1 cellular context compared by ENCODE assay signal in the genomic region with DNA sequence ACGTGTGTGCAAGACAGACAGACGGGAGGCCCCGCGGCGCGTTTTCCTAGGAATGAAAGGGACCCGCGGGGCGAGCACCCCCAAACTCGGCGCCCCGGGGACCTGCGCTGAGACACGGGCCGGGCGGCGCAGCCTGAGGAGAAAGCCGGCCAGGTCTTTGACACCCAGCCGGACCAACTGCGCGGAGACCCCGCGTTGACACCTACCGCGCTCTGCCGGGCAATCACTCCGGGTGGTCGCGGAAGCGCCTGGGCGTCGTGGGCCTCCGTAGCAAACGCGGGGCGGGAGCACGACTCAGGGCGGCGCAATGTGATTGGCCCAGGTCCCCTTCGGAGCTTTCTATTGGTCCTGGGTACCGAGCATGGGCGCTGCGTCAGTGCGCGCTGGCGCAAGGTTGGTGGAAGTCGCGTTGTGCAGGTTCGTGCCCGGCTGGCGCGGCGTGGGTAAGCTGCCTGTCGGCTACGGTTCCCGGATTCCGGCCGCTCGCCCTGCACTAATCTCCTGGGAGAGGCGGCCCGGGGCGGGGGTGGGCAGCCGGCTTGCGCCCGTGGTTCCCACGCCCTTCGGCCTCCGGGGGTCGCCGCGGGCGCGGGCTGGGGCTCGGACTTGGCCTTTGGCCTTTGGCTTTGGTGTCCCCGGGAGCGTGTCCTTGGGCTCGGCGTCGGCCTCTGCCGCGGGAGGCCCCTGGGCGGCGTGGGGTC.
A peak's percentile ranks its signal among the peaks of the same experiment; 100 is the strongest.
TF ChIP-seq lines count a peak whose summit lies in the region.

A gene with protein sequence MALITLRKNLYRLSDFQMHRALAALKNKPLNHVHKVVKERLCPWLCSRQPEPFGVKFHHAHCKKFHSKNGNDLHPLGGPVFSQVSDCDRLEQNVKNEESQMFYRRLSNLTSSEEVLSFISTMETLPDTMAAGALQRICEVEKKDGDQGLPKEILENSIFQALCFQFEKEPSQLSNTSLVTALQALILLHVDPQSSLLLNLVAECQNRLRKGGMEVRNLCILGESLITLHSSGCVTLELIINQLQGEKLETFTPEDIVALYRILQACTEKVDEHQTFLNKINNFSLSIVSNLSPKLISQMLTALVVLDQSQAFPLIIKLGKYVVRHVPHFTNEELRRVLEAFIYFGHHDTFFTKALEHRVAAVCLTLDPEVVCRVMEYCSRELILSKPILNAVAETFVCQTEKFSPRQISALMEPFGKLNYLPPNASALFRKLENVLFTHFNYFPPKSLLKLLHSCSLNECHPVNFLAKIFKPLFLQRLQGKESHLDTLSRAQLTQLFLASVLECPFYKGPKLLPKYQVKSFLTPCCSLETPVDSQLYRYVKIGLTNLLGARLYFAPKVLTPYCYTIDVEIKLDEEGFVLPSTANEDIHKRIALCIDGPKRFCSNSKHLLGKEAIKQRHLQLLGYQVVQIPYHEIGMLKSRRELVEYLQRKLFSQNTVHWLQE (minus strand): TSS at position 259 of the 701 bp plus-strand sequence. CDS start 948 bp downstream, outside the sequence.
Gene MTRR (plus strand): TSS at position 376 of the 701 bp plus-strand sequence. CDS start 1,647 bp downstream, outside the sequence.

TF ChIP-seq in HepG2, 621 proteins besides CTCF, POLR2A, EP300 and RAD21 (continued from another document and continues in another):
- TF ChIP-seq, protein P1, sequence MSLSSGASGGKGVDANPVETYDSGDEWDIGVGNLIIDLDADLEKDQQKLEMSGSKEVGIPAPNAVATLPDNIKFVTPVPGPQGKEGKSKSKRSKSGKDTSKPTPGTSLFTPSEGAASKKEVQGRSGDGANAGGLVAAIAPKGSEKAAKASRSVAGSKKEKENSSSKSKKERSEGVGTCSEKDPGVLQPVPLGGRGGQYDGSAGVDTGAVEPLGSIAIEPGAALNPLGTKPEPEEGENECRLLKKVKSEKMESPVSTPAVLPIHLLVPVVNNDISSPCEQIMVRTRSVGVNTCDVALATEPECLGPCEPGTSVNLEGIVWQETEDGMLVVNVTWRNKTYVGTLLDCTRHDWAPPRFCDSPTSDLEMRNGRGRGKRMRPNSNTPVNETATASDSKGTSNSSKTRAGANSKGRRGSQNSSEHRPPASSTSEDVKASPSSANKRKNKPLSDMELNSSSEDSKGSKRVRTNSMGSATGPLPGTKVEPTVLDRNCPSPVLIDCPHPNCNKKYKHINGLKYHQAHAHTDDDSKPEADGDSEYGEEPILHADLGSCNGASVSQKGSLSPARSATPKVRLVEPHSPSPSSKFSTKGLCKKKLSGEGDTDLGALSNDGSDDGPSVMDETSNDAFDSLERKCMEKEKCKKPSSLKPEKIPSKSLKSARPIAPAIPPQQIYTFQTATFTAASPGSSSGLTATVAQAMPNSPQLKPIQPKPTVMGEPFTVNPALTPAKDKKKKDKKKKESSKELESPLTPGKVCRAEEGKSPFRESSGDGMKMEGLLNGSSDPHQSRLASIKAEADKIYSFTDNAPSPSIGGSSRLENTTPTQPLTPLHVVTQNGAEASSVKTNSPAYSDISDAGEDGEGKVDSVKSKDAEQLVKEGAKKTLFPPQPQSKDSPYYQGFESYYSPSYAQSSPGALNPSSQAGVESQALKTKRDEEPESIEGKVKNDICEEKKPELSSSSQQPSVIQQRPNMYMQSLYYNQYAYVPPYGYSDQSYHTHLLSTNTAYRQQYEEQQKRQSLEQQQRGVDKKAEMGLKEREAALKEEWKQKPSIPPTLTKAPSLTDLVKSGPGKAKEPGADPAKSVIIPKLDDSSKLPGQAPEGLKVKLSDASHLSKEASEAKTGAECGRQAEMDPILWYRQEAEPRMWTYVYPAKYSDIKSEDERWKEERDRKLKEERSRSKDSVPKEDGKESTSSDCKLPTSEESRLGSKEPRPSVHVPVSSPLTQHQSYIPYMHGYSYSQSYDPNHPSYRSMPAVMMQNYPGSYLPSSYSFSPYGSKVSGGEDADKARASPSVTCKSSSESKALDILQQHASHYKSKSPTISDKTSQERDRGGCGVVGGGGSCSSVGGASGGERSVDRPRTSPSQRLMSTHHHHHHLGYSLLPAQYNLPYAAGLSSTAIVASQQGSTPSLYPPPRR (CRISPR knock-in tag; IDR thresholded peaks at IDR 0.05; ENCODE audit: borderline replicate concordance), result no peak
- TF ChIP-seq ATF1 (CRISPR knock-in tag; IDR thresholded peaks at IDR 0.05) (peak; percentile 81; the same call in 1 of the 2 replicates), ATF7 (IDR thresholded peaks at IDR 0.05) (no peak), ATF7 (CRISPR knock-in tag; IDR thresholded peaks at IDR 0.05) (0 out of 2 replicates have a peak, but pooled peaks have one; percentile 21), HBP1 (CRISPR knock-in tag; IDR thresholded peaks at IDR 0.05; ENCODE audit: low read depth) (0 out of 2 replicates have a peak, but pooled peaks have one; percentile 25), STAG1 (CRISPR knock-in tag; IDR thresholded peaks at IDR 0.05) (no peak), MAFG (CRISPR knock-in tag; IDR thresholded peaks at IDR 0.05) (no peak), NFE2 (CRISPR knock-in tag; IDR thresholded peaks at IDR 0.05) (no peak), REL (CRISPR knock-in tag; conservative IDR thresholded peaks at IDR 0.05) (no peak), ZNF652 (CRISPR knock-in tag; IDR thresholded peaks at IDR 0.05; ENCODE audit: borderline replicate concordance, low read depth) (no peak), ZNF839 (CRISPR knock-in tag; IDR thresholded peaks at IDR 0.05; ENCODE audit: borderline replicate concordance) (peak; percentile 76), KAT7 (CRISPR knock-in tag; IDR thresholded peaks at IDR 0.05; ENCODE audit: borderline replicate concordance) (no peak), SMAD1 (CRISPR knock-in tag; IDR thresholded peaks at IDR 0.05; ENCODE audit: borderline replicate concordance, low read depth) (peak; percentile 61; the same call in 1 of the 2 replicates), SIN3B (IDR thresholded peaks at IDR 0.05; ENCODE audit: low read length) (peak; percentile 61; the same call in 1 of the 2 replicates), ZNF577 (CRISPR knock-in tag; IDR thresholded peaks at IDR 0.05; ENCODE audit: borderline replicate concordance, low read depth) (no peak), ZNF574 (CRISPR knock-in tag; IDR thresholded peaks at IDR 0.05) (peak; percentile 36; the same call in 1 of the 2 replicates), LCORL (IDR thresholded peaks at IDR 0.05) (no peak), LCORL (CRISPR knock-in tag; IDR thresholded peaks at IDR 0.05) (peak; percentile 41; the same call in 1 of the 2 replicates), ZNF713 (CRISPR knock-in tag; IDR thresholded peaks at IDR 0.05) (0 out of 2 replicates have a peak, but pooled peaks have one; percentile 59), ZNF616 (CRISPR knock-in tag; IDR thresholded peaks at IDR 0.05; ENCODE audit: low read depth) (peak; percentile 43; the same call in 1 of the 2 replicates), SPEN (CRISPR knock-in tag; IDR thresholded peaks at IDR 0.05; ENCODE audit: low read depth) (peak; percentile 68), ATRX (CRISPR knock-in tag; IDR thresholded peaks at IDR 0.05; ENCODE audit: borderline replicate concordance) (no peak), ZNF749 (CRISPR knock-in tag; IDR thresholded peaks at IDR 0.05; ENCODE audit: borderline replicate concordance) (no peak), PTBP1 (IDR thresholded peaks at IDR 0.05; ENCODE audit: low read depth, low read length, poor library complexity, severe bottlenecking) (no peak), IKZF4 (CRISPR knock-in tag; IDR thresholded peaks at IDR 0.05; ENCODE audit: borderline replicate concordance, low read depth, not compliant biosample characterization) (peak; percentile 70), MYNN (CRISPR knock-in tag; IDR thresholded peaks at IDR 0.05; ENCODE audit: low read depth) (no peak), NFATC3 (CRISPR knock-in tag; IDR thresholded peaks at IDR 0.05) (no peak), FOSL2 (CRISPR knock-in tag; IDR thresholded peaks at IDR 0.05) (no peak), POLR2AphosphoS2 (IDR thresholded peaks at IDR 0.05; ENCODE audit: low read depth, low read length) (no peak), ZNF441 (CRISPR knock-in tag; IDR thresholded peaks at IDR 0.05; ENCODE audit: borderline replicate concordance) (no peak), DNMT1 (CRISPR knock-in tag; IDR thresholded peaks at IDR 0.05) (no peak), ARID2 (CRISPR knock-in tag; IDR thresholded peaks at IDR 0.05; ENCODE audit: borderline replicate concordance) (peak; percentile 93), POLR2AphosphoS5 (IDR thresholded peaks at IDR 0.05; ENCODE audit: low read depth, low read length) (peak; percentile 79), ZNF30 (CRISPR knock-in tag; IDR thresholded peaks at IDR 0.05) (0 out of 2 replicates have a peak, but pooled peaks have one; percentile 42), NFE2L1 (CRISPR knock-in tag; IDR thresholded peaks at IDR 0.05; ENCODE audit: borderline replicate concordance) (no peak), FOXP1 (IDR thresholded peaks at IDR 0.05) (no peak), FOXP1 (CRISPR knock-in tag; IDR thresholded peaks at IDR 0.05) (no peak), NR2F2 (IDR thresholded peaks at IDR 0.05; ENCODE audit: borderline replicate concordance, low read depth) (peak; percentile 41; the same call in 1 of the 2 replicates), HIVEP1 (CRISPR knock-in tag; IDR thresholded peaks at IDR 0.05) (peak; percentile 72; the same call in 1 of the 2 replicates), CBX5 (CRISPR knock-in tag; IDR thresholded peaks at IDR 0.05; ENCODE audit: borderline replicate concordance) (peak; percentile 35; the same call in 1 of the 2 replicates), RELA (CRISPR knock-in tag; IDR thresholded peaks at IDR 0.05) (no peak), TRIM24 (CRISPR knock-in tag; IDR thresholded peaks at IDR 0.05) (no peak)
- TF ChIP-seq, protein P2, sequence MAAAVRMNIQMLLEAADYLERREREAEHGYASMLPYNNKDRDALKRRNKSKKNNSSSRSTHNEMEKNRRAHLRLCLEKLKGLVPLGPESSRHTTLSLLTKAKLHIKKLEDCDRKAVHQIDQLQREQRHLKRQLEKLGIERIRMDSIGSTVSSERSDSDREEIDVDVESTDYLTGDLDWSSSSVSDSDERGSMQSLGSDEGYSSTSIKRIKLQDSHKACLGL (CRISPR knock-in tag; IDR thresholded peaks at IDR 0.05), result peak; percentile 80; the same call in 1 of the 2 replicates
- TF ChIP-seq, protein P3, sequence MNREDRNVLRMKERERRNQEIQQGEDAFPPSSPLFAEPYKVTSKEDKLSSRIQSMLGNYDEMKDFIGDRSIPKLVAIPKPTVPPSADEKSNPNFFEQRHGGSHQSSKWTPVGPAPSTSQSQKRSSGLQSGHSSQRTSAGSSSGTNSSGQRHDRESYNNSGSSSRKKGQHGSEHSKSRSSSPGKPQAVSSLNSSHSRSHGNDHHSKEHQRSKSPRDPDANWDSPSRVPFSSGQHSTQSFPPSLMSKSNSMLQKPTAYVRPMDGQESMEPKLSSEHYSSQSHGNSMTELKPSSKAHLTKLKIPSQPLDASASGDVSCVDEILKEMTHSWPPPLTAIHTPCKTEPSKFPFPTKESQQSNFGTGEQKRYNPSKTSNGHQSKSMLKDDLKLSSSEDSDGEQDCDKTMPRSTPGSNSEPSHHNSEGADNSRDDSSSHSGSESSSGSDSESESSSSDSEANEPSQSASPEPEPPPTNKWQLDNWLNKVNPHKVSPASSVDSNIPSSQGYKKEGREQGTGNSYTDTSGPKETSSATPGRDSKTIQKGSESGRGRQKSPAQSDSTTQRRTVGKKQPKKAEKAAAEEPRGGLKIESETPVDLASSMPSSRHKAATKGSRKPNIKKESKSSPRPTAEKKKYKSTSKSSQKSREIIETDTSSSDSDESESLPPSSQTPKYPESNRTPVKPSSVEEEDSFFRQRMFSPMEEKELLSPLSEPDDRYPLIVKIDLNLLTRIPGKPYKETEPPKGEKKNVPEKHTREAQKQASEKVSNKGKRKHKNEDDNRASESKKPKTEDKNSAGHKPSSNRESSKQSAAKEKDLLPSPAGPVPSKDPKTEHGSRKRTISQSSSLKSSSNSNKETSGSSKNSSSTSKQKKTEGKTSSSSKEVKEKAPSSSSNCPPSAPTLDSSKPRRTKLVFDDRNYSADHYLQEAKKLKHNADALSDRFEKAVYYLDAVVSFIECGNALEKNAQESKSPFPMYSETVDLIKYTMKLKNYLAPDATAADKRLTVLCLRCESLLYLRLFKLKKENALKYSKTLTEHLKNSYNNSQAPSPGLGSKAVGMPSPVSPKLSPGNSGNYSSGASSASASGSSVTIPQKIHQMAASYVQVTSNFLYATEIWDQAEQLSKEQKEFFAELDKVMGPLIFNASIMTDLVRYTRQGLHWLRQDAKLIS (CRISPR knock-in tag; IDR thresholded peaks at IDR 0.05), result no peak
- TF ChIP-seq, protein P4, sequence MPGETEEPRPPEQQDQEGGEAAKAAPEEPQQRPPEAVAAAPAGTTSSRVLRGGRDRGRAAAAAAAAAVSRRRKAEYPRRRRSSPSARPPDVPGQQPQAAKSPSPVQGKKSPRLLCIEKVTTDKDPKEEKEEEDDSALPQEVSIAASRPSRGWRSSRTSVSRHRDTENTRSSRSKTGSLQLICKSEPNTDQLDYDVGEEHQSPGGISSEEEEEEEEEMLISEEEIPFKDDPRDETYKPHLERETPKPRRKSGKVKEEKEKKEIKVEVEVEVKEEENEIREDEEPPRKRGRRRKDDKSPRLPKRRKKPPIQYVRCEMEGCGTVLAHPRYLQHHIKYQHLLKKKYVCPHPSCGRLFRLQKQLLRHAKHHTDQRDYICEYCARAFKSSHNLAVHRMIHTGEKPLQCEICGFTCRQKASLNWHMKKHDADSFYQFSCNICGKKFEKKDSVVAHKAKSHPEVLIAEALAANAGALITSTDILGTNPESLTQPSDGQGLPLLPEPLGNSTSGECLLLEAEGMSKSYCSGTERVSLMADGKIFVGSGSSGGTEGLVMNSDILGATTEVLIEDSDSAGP (CRISPR knock-in tag; IDR thresholded peaks at IDR 0.05; ENCODE audit: borderline replicate concordance), result peak; percentile 92
